Comparison of ENCODE assay signal across 22 cellular contexts in the genomic region with DNA sequence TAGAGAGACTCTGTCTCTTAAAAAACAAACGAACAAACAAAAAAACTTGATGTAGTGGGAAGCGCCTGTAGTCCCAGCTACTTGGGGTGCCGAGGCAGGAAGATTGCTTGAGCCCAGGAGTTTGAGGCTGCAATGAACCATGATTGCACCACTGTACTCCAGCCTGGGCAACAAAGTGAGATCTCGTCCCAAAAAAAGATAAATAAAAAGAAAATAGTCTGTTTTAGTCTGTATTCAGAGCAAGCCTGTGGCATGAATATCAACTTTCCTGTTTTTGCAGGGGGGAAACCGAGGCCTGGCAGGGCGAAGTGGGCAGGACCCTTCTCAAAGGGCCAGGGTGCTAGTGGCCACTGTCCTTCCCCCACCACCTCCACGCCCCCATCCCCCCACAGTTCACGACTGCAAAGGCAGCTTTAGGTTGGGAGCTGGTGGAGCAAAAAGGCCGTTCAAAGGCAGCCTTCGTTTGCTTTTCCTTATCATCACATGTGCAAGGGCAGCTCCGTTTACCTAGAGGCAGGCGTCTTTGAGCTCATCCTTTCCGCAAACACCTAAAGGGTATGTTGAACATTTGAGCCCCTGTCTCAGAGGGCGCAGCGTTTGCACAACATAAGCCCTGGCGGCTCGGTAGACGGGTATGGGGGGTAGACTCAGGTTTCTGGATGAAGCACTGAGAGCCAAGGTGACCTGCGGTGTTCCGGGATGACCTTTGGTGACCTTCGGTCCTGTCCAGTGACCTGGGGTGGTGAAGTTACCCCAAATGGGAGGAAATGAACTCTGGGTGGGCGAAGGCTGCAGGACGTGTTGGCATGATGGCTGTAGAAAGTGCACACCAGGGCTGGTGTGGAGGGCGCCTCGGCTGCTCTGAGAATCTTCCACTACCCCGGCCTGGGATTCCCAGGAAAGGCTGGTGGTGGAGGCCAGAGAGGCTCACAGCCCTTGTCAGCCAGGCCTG. TPM values are rescaled to one million over a fixed set of nuclear protein-coding genes. Genes with fewer than 3 reads are reported as not detected.
"Had no signal": no experiment of that assay in that cellular context is flagged by ENCODE, and none has a peak within 500 bp of the region (broad histone marks: within the 10 kb centered on the region; RNA-seq: fewer than 3 reads in every experiment).

No MANE protein-coding gene starts in this region.

- H3K4me1 ChIP-seq: gastrocnemius medialis, heart left ventricle, right atrium auricular region, transverse colon, vagina had no signal

- H3K4me3 ChIP-seq: gastrocnemius medialis, heart left ventricle, right atrium auricular region, suprapubic skin, transverse colon, vagina had no signal

- DNase-seq: activated CD4-positive, CD25-positive, alpha-beta regulatory T cell treated with anti-CD3 and anti-CD28 coated beads, Interleukin-2, amount 50 U/mL, for 72 hours; activated gamma-delta T cell; activated T-cell treated with anti-CD3 and anti-CD28 coated beads, Interleukin-2, amount 50 U/mL, for 72 hours; cerebellar nuclear complex; cortex of kidney; effector CD4-positive, alpha-beta T cell; gastrocnemius medialis; naive thymus-derived CD4-positive, alpha-beta T cell; stimulated activated CD4-positive, alpha-beta T cell treated with anti-CD3 and anti-CD28 coated beads, Interleukin-15, amount 100 ng/mL, for 24 hours; stimulated activated CD4-positive, alpha-beta T cell treated with anti-CD3 and anti-CD28 coated beads, Interleukin-2, amount 100 ng/mL, for 48 hours; transverse colon had no signal

- H3K36me3 ChIP-seq: gastrocnemius medialis, heart left ventricle, right atrium auricular region, suprapubic skin, transverse colon, vagina had no signal

- H3K27ac ChIP-seq: gastrocnemius medialis, heart left ventricle, right atrium auricular region, suprapubic skin, transverse colon, vagina had no signal

- H3K36me3 Mint-ChIP-seq: activated naive CD4-positive, alpha-beta T cell treated with anti-CD3 and anti-CD28 coated beads, Interleukin-2, amount 50 U/mL, for 24 hours; memory B cell; naive thymus-derived CD4-positive, alpha-beta T cell had no signal

- H3K9me3 Mint-ChIP-seq: activated naive CD4-positive, alpha-beta T cell treated with anti-CD3 and anti-CD28 coated beads, Interleukin-2, amount 50 U/mL, for 24 hours; memory B cell; stimulated activated naive CD8-positive, alpha-beta T cell treated with anti-CD3 and anti-CD28 coated beads, Interleukin-15, Interleukin-2, amounts not matched to agents 100 ng/mL and 50 ng/mL, for 24 hours; T-helper 1 cell treated with Interleukin-12 subunit alpha and Interleukin-12 subunit beta and Interleukin-4 antibody, amounts not matched to agents 30 μg/mL and 1 μg/mL, for 36 hours had no signal

- H3K27me3 ChIP-seq: gastrocnemius medialis, right atrium auricular region, transverse colon, vagina had no signal

- H3K4me1 Mint-ChIP-seq: activated naive CD4-positive, alpha-beta T cell treated with anti-CD3 and anti-CD28 coated beads, Interleukin-2, amount 50 U/mL, for 24 hours; memory B cell; naive thymus-derived CD4-positive, alpha-beta T cell had no signal

- H3K9me3 ChIP-seq: gastrocnemius medialis, heart left ventricle, right atrium auricular region, suprapubic skin, transverse colon, vagina had no signal

- ATAC-seq: activated T-cell treated with anti-CD3 and anti-CD28 coated beads, Interleukin-2, amount 50 U/mL, for 72 hours; esophagus mucosa; gastrocnemius medialis; heart left ventricle; naive thymus-derived CD4-positive, alpha-beta T cell had no signal

- H3K4me3 Mint-ChIP-seq: activated naive CD4-positive, alpha-beta T cell treated with anti-CD3 and anti-CD28 coated beads, Interleukin-2, amount 50 U/mL, for 24 hours; activated T-cell treated with anti-CD3 and anti-CD28 coated beads, Interleukin-2, amount 50 U/mL, for 72 hours; memory B cell; naive thymus-derived CD4-positive, alpha-beta T cell; stimulated activated naive CD8-positive, alpha-beta T cell treated with anti-CD3 and anti-CD28 coated beads, Interleukin-15, Interleukin-2, amounts not matched to agents 100 ng/mL and 50 ng/mL, for 24 hours; T-helper 1 cell treated with Interleukin-12 subunit alpha and Interleukin-12 subunit beta and Interleukin-4 antibody, amounts not matched to agents 30 μg/mL and 1 μg/mL, for 36 hours had no signal

- FAIRE-seq: astrocyte had no signal

- H3K27ac Mint-ChIP-seq: activated naive CD4-positive, alpha-beta T cell treated with anti-CD3 and anti-CD28 coated beads, Interleukin-2, amount 50 U/mL, for 24 hours; activated T-cell treated with anti-CD3 and anti-CD28 coated beads, Interleukin-2, amount 50 U/mL, for 72 hours; memory B cell; naive thymus-derived CD4-positive, alpha-beta T cell; stimulated activated naive CD8-positive, alpha-beta T cell treated with anti-CD3 and anti-CD28 coated beads, Interleukin-15, Interleukin-2, amounts not matched to agents 100 ng/mL and 50 ng/mL, for 24 hours; T-helper 1 cell treated with Interleukin-12 subunit alpha and Interleukin-12 subunit beta and Interleukin-4 antibody, amounts not matched to agents 30 μg/mL and 1 μg/mL, for 36 hours had no signal

RNA-seq across cellular contexts. Expression of a gene that starts 8.7 kb away (rescaled TPM):
- total RNA-seq: activated CD8-positive, alpha-beta memory T cell treated with anti-CD3 and anti-CD28 coated beads for 36 hours; activated T-cell treated with anti-CD3 and anti-CD28 coated beads, Interleukin-2, amount 50 U/mL, for 72 hours; astrocyte had no signal
- polyA plus RNA-seq: naive thymus-derived CD4-positive, alpha-beta T cell had no signal
